9 cellular contexts compared by ENCODE assay signal in the genomic region with DNA sequence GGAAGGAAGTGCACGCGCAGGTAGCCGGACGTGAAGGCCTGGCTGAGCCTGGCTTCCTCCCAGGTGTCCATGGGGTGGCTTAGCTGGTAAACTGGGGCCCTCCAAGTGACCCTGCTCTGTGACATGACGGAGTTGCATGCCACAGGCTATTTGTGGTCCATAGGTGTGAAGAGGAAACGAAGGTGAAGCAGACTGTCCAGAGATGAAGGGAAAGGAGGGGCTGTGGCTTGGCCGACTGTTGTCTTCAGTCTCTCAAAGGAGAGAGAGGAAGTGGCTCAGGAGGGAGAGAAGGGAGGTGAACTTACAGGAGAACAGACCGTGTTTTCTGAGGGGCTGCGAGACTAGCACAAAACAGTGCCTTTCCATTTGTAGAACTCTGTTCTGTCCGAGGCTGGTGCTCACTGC. TPM values are rescaled to one million over a fixed set of nuclear protein-coding genes. Genes with fewer than 3 reads are reported as not detected.
DNase-seq lines count a peak whose midpoint lies in the region; ATAC-seq and TF ChIP-seq lines count a peak whose summit lies in the region.
"Had no signal": no experiment of that assay in that cellular context is flagged by ENCODE, and none has a peak within 500 bp of the region (broad histone marks: within the 10 kb centered on the region; RNA-seq: fewer than 3 reads in every experiment).

No MANE protein-coding gene starts in this region.

- H2AK5ac ChIP-seq in neuronal stem cell (ENCODE audit: low read depth, low read length), result no peak overlapping the region

- H3K27me3 Mint-ChIP-seq in CD4-positive, alpha-beta T cell, result no peaks in the 10 kb centered on the region

- no peak overlapping the region for H3K18ac ChIP-seq in neuronal stem cell (ENCODE audit: low read length)

- no peak for TF ChIP-seq POLR2A in body of pancreas (IDR thresholded peaks at IDR 0.05)

- CTCF ChIA-PET in CD4-positive, alpha-beta T cell (lab: Charles Lee), result interaction anchor here (6.4 kb wide), 1 partner anchor 18 kb away, joined by 37 read pairs; a partner anchor contains a TSS

- intact Hi-C loops in CD4-positive, alpha-beta T cell (cut with DNase I, micrococcal nuclease), result loop anchor here in 1 of 2 experiments (10.0 kb wide), 1 partner anchor 385 kb away; a partner anchor contains a TSS
- intact Hi-C loops in body of pancreas (cut with DNase I), result no loop called here

- no peak overlapping the region for H2BK120ac ChIP-seq in neuronal stem cell (ENCODE audit: low read depth, low read length)

- H4K91ac ChIP-seq in neuronal stem cell (ENCODE audit: low read depth, low read length, poor library complexity), result no peak overlapping the region

- H2BK12ac ChIP-seq in neuronal stem cell (ENCODE audit: low read length), result no peak overlapping the region

- H3K9me3 ChIP-seq in CD4-positive, alpha-beta T cell (ENCODE audit: control insufficient read depth, low read length), result no peaks in the 10 kb centered on the region
- H3K9me3 ChIP-seq in body of pancreas (no peaks in the 10 kb centered on the region), neuronal stem cell (replicated peaks in 1 of 2; ENCODE audit: control insufficient read depth in 2 of 2, insufficient read depth in 1 of 2, low read depth in 1 of 2, low read length in 2 of 2) (no peaks in the 10 kb centered on the region)

- H3K9me3 Mint-ChIP-seq in CD4-positive, alpha-beta T cell, result no peaks in the 10 kb centered on the region

- no peak overlapping the region for H3K4ac ChIP-seq in neuronal stem cell (ENCODE audit: low read length)

- peak overlapping the region; percentile 71 for H3K4me3 Mint-ChIP-seq in CD4-positive, alpha-beta T cell

- H3K23ac ChIP-seq in neuronal stem cell (ENCODE audit: low read depth, low read length, poor library complexity), result no peak overlapping the region

- H3K14ac ChIP-seq in neuronal stem cell (ENCODE audit: low read length), result no peak overlapping the region

- H3K27ac ChIP-seq in CD4-positive, alpha-beta T cell (ENCODE audit: low read depth, low read length), result peak overlapping the region; percentile 14
- H3K27ac ChIP-seq in HL-60 (replicated peaks) (peak overlapping the region; percentile 50), cingulate gyrus (ENCODE audit: low read depth, low read length) (peak overlapping the region; percentile 39), body of pancreas (no peak overlapping the region), neuronal stem cell (replicated peaks; ENCODE audit: low read length) (no peak overlapping the region)

- no peak for TF ChIP-seq CTCF in CD4-positive, alpha-beta T cell (IDR thresholded peaks at IDR 0.05)
- TF ChIP-seq CTCF in HL-60 (IDR thresholded peaks at IDR 0.05; ENCODE audit: insufficient read depth, low read length) (no peak), body of pancreas (IDR thresholded peaks at IDR 0.05) (no peak)

- H3K27ac Mint-ChIP-seq in CD4-positive, alpha-beta T cell, result peak overlapping the region; percentile 85

- no peak overlapping the region for H3K4me2 ChIP-seq in neuronal stem cell (ENCODE audit: insufficient read depth, low read length, poor library complexity, severe bottlenecking)

- no peaks in the 10 kb centered on the region for H3K27me3 ChIP-seq in CD4-positive, alpha-beta T cell (ENCODE audit: control insufficient read depth, insufficient read depth, low read length)
- H3K27me3 ChIP-seq in HL-60 (ENCODE audit: insufficient read depth, poor library complexity, severe bottlenecking), result no peaks in the 10 kb centered on the region
- H3K27me3 ChIP-seq in body of pancreas, result no peaks in the 10 kb centered on the region
- peaks cover 0 to 11% (median 0%) of the 10 kb centered on the region in 3 experiments for H3K27me3 ChIP-seq in neuronal stem cell (ENCODE audit: control insufficient read depth in 3 of 3, insufficient read depth in 3 of 3, low read depth in 1 of 3, low read length in 3 of 3)

- H3K4me3 ChIP-seq in HL-60 (replicated peaks; ENCODE audit: insufficient read depth, low read length) (no peak overlapping the region), body of pancreas (no peak overlapping the region), neuronal stem cell (ENCODE audit: low read length in 2 of 2) (no peak overlapping the region)

- H3K36me3 ChIP-seq in body of pancreas (replicated peaks in 1 of 2; ENCODE audit: insufficient read depth in 1 of 2, low read depth in 2 of 2) (no peaks in the 10 kb centered on the region), neuronal stem cell (replicated peaks in 1 of 2; ENCODE audit: control insufficient read depth in 2 of 2, insufficient read depth in 2 of 2, low read length in 2 of 2) (no peaks in the 10 kb centered on the region)

- ATAC-seq in CD4-positive, alpha-beta T cell (ENCODE audit: poor library complexity), result peak; percentile 6
- ATAC-seq in GM19452 (IDR thresholded peaks at IDR 0.05; ENCODE audit: unreplicated experiment) (peak; percentile 43), body of pancreas (no peak)

- H3K79me1 ChIP-seq in neuronal stem cell (ENCODE audit: low read depth, low read length), result no peaks in the 10 kb centered on the region

- H3K4me1 ChIP-seq in body of pancreas (peaks cover 12% of the 10 kb centered on the region), neuronal stem cell (ENCODE audit: control insufficient read depth in 2 of 2, insufficient read depth in 1 of 2, low read depth in 1 of 2, low read length in 2 of 2) (peaks cover 0 to 19% of the 10 kb centered on the region in 2 donors)

- no peak overlapping the region for H2BK15ac ChIP-seq in neuronal stem cell (ENCODE audit: low read length)

- no peak overlapping the region for H4K8ac ChIP-seq in neuronal stem cell (ENCODE audit: low read depth, low read length)

- WGBS in body of pancreas, 2 donors, result 48 to 56% methylated on average over 10 of the region's 10 CpGs
- WGBS in neuronal stem cell (ENCODE audit: extremely low coverage in 2 of 2, insufficient read length in 2 of 2, insufficient replicate concordance in 1 of 2), 2 donors, result no CpG with 5 or more reads among the region's 10 CpGs

- H2BK5ac ChIP-seq in neuronal stem cell (ENCODE audit: low read length), result no peak overlapping the region

- H3K9ac ChIP-seq in neuronal stem cell (ENCODE audit: low read depth, low read length, poor library complexity), result no peak overlapping the region

- H3K36me3 Mint-ChIP-seq in CD4-positive, alpha-beta T cell (ENCODE audit: low read depth), result peaks cover 51% of the 10 kb centered on the region

- POLR2A ChIA-PET in CD4-positive, alpha-beta T cell (lab: Charles Lee), result interaction anchor here (1.0 to 9.9 kb wide), 4 partner anchors 8 to 188 kb away, joined by 3 to 190 read pairs (median 6); a partner anchor contains a TSS

- DNase-seq in CD4-positive, alpha-beta T cell, result peak in 1 of 10 experiments; percentile 28
- DNase-seq in HL-60 (ENCODE audit: low read depth in 1 of 2, low spot score in 1 of 2) (peak in 1 of 2 experiments; percentile 46), body of pancreas (no peak), NCI-H187 treated with DMSO at 0.1 percent for 48 hours (lab: John Stamatoyannopoulos, UW) (no peak), NCI-H446 treated with DMSO at 0.1 percent for 48 hours (lab: John Stamatoyannopoulos, UW) (no peak), neuronal stem cell (ENCODE audit: low spot score) (no peak)
- DNase-seq: NCI-H1694 had no signal

- no peak overlapping the region for H2AFZ ChIP-seq in neuronal stem cell (ENCODE audit: low read length)

- H3K4me1 Mint-ChIP-seq in CD4-positive, alpha-beta T cell (ENCODE audit: low read depth), result peaks cover 65% of the 10 kb centered on the region

RNA-seq across cellular contexts. Expression of a gene that starts 19.3 kb away (rescaled TPM):
- total RNA-seq in CD4-positive, alpha-beta T cell, result 100 to 1,000 TPM; 141 to 154 TPM
- total RNA-seq in body of pancreas, result 1 to 10 TPM in 1 of 2 donors, under 1 TPM in 1; 0.99 to 8.8 TPM
- 4.5 TPM for polyA plus RNA-seq in neuronal stem cell (2013, experiment 1 of 2)
- polyA plus RNA-seq in neuronal stem cell (2013, experiment 2 of 2), result 4.4 TPM

RNA-seq across cellular contexts. Expression of a gene that starts 47.0 kb away (rescaled TPM):
- not detected for total RNA-seq in CD4-positive, alpha-beta T cell
- not detected for total RNA-seq in body of pancreas
- not detected for polyA plus RNA-seq in neuronal stem cell (2013, experiment 1 of 2)
- not detected for polyA plus RNA-seq in neuronal stem cell (2013, experiment 2 of 2)

Comparison
In these comparisons a context has a peak if more than half of its experiments do, and no peak if none do; other contexts are left out.
1. H3K27ac ChIP-seq: peak in CD4-positive, alpha-beta T cell (single experiment), HL-60 (single experiment) and cingulate gyrus (single experiment); none in body of pancreas (0 of 4) and neuronal stem cell (single experiment).
2. RNA of a gene that starts 19.3 kb away (total RNA-seq): 141 to 154 TPM in CD4-positive, alpha-beta T cell; 0.99 to 8.8 TPM in body of pancreas; every median in the first group is over 10 times any median in the second.